Comparison of ENCODE assay signal across 30 cellular contexts in genomic region chr5:71701409-71701808, GRCh38. TPM values are rescaled to one million over a fixed set of nuclear protein-coding genes. Genes with fewer than 3 reads are reported as not detected.
"Had no signal": no experiment of that assay in that cellular context is flagged by ENCODE, and none has a peak within 500 bp of the region (broad histone marks: within the 10 kb centered on the region; RNA-seq: fewer than 3 reads in every experiment).

No MANE protein-coding gene starts in this region.

- H3K36me3 Mint-ChIP-seq: WTC11 had no signal

- H3K4me1 ChIP-seq: gastrocnemius medialis, pancreas, psoas muscle, sigmoid colon, testis, transverse colon had no signal

- H3K36me3 ChIP-seq: brain microvascular endothelial cell, gastrocnemius medialis, left ventricle myocardium inferior, pancreas, sigmoid colon, transverse colon had no signal

- H3K4me3 Mint-ChIP-seq: activated CD8-positive, alpha-beta memory T cell treated with anti-CD3 and anti-CD28 coated beads, Interleukin-2, amount 10 ng/mL, durations not matched to agents 7 days and 5 days; activated naive CD8-positive, alpha-beta T cell treated with anti-CD3 and anti-CD28 coated beads, Interleukin-2, amount 10 ng/mL, durations not matched to agents 7 days and 5 days; effector memory CD8-positive, alpha-beta T cell; natural killer cell treated with Interleukin-12 subunit alpha and Interleukin-12 subunit beta and Interleukin-15 and Interleukin-18, amount 100 ng/mL, for 72 hours; WTC11 had no signal

- ATAC-seq: activated CD8-positive, alpha-beta memory T cell treated with anti-CD3 and anti-CD28 coated beads, Interleukin-2, amount 10 ng/mL, durations not matched to agents 7 days and 5 days; effector memory CD8-positive, alpha-beta T cell; gastrocnemius medialis; mucosa of descending colon; pancreas; psoas muscle; stimulated activated naive CD8-positive, alpha-beta T cell treated with anti-CD3 and anti-CD28 coated beads, Interleukin-15, Interleukin-2, amounts not matched to agents 100 U/mL and 50 U/mL, for 24 hours; WTC11 had no signal

- H3K27ac Mint-ChIP-seq: activated CD8-positive, alpha-beta memory T cell treated with anti-CD3 and anti-CD28 coated beads, Interleukin-2, amount 10 ng/mL, durations not matched to agents 7 days and 5 days; activated naive CD8-positive, alpha-beta T cell treated with anti-CD3 and anti-CD28 coated beads, Interleukin-2, amount 10 ng/mL, durations not matched to agents 7 days and 5 days; effector memory CD8-positive, alpha-beta T cell; natural killer cell treated with Interleukin-12 subunit alpha and Interleukin-12 subunit beta and Interleukin-15 and Interleukin-18, amount 100 ng/mL, for 72 hours; WTC11 had no signal

- H3K9me3 Mint-ChIP-seq: effector memory CD8-positive, alpha-beta T cell had no signal

- H3K9me3 ChIP-seq: gastrocnemius medialis, left ventricle myocardium inferior, mucosa of descending colon, pancreas, psoas muscle, sigmoid colon, testis, transverse colon had no signal

- DNase-seq: activated CD4-positive, alpha-beta T cell treated with anti-CD3 and anti-CD28 coated beads, Interleukin-2, amount 50 U/mL, for 48 hours; activated CD8-positive, alpha-beta memory T cell treated with anti-CD3 and anti-CD28 coated beads, Interleukin-2, amount 10 ng/mL, durations not matched to agents 7 days and 5 days; activated naive CD4-positive, alpha-beta T cell; activated naive CD8-positive, alpha-beta T cell treated with anti-CD3 and anti-CD28 coated beads, Interleukin-2, amount 10 ng/mL, durations not matched to agents 7 days and 5 days; amniotic stem cell; brain microvascular endothelial cell; caudate nucleus; cortex of kidney; effector memory CD8-positive, alpha-beta T cell; erythroblast; gastrocnemius medialis; glutamatergic neuron; left ventricle myocardium inferior; mucosa of descending colon; pancreas; psoas muscle; sigmoid colon; small intestine; stimulated activated CD4-positive, alpha-beta T cell treated with anti-CD3 and anti-CD28 coated beads, Interleukin-2, amount 100 ng/mL, for 48 hours; stimulated activated naive CD8-positive, alpha-beta T cell treated with anti-CD3 and anti-CD28 coated beads, Interleukin-15, Interleukin-2, amounts not matched to agents 100 U/mL and 50 U/mL, for 24 hours; testis; transverse colon had no signal

- H3K27ac ChIP-seq: brain microvascular endothelial cell, gastrocnemius medialis, left ventricle myocardium inferior, pancreas, psoas muscle, sigmoid colon, testis, transverse colon had no signal

- H3K4me3 ChIP-seq: gastrocnemius medialis, left ventricle myocardium inferior, lung, mucosa of descending colon, pancreas, psoas muscle, sigmoid colon, testis, transverse colon had no signal

RNA-seq across cellular contexts. Expression of gene CARTPT, which starts 17.7 kb away (rescaled TPM):
- total RNA-seq: activated CD8-positive, alpha-beta memory T cell treated with anti-CD3 and anti-CD28 coated beads, Interleukin-2, amount 10 ng/mL, durations not matched to agents 7 days and 5 days; activated naive CD8-positive, alpha-beta T cell treated with anti-CD3 and anti-CD28 coated beads, Interleukin-2, amount 10 ng/mL, durations not matched to agents 7 days and 5 days; astrocyte; chondrocyte; gastrocnemius medialis; left ventricle myocardium inferior; lung; mesenteric fat pad; myocyte; natural killer cell treated with Interleukin-12 subunit alpha and Interleukin-12 subunit beta and Interleukin-15 and Interleukin-18, amount 100 ng/mL, for 72 hours; pancreas; psoas muscle; urinary bladder; WTC11 had no signal
